Comparison of ENCODE assay signal across 8 cellular contexts in the genomic region with DNA sequence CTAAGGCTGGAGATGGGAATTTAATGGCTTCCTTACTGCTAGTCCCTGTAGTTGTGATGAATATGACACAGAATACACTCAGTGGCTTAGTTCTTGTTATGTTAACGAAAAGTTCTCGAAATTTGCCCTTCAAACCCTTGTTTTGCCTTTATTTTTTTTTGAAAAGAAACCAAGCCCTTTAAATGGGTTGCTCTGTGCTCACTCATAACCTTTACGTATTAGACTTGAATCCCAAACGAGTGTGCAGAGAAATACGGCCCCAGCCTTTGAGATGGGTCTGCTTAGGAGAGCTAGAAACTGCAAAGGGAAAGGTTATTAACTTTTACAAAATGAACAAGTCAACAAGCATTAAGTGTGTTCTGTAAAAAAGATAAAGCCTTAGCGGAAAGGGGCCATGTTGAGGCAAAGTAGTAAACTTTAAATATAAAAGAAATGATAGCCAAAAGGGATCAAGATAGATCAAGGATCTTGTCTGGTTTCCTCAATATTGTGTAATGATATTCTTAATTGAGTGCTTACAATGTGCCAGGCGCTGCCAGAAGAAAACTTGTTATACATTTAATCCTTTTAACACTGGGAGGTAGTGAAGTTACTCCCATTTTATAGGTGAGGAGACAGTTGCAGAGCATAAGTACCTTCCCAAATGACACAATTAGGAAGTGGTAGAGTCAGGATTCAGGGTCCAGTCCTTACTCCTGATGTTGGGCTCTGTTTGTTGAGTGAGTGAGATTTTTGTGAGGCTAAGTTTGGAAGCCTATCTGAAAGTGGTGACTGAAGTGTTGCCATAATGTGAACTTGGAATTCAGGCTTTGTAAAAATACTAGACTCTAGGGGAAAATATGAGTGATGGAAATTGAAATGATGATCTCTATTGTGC. TPM values are rescaled to one million over a fixed set of nuclear protein-coding genes. Genes with fewer than 3 reads are reported as not detected.
DNase-seq lines count a peak whose midpoint lies in the region; ATAC-seq and TF ChIP-seq lines count a peak whose summit lies in the region.

No MANE protein-coding gene starts in this region.

- H3K4me1 ChIP-seq in Caco-2, result peaks cover 29% of the 10 kb centered on the region
- peaks cover 0 to 14% of the 10 kb centered on the region in 2 donors for H3K4me1 ChIP-seq in breast epithelium
- peaks cover 7% of the 10 kb centered on the region for H3K4me1 ChIP-seq in mesenchymal stem cell (ENCODE audit: control insufficient read depth, insufficient read depth, low read depth, low read length)
- peaks cover 0 to 8% of the 10 kb centered on the region in 2 donors for H3K4me1 ChIP-seq in uterus

- peaks cover 18% of the 10 kb centered on the region for H3K4me1 Mint-ChIP-seq in Caco-2 (ENCODE audit: low read depth, unreplicated experiment)

- H3K27me3 ChIP-seq in Caco-2 (replicated peaks; ENCODE audit: control insufficient read depth, insufficient read depth, low read length), result no peaks in the 10 kb centered on the region
- H3K27me3 ChIP-seq in breast epithelium, result no peaks in the 10 kb centered on the region
- no peaks in the 10 kb centered on the region for H3K27me3 ChIP-seq in mesenchymal stem cell (ENCODE audit: control insufficient read depth in 1 of 2, insufficient read depth in 1 of 2, low read length in 2 of 2)
- H3K27me3 ChIP-seq in uterus, result no peaks in the 10 kb centered on the region

- no peak overlapping the region for H2AFZ ChIP-seq in mesenchymal stem cell (ENCODE audit: low read depth, low read length)

- POLR2A ChIA-PET in Caco-2 (lab: Charles Lee), result no interaction called here

- H4K8ac ChIP-seq in mesenchymal stem cell (ENCODE audit: low read length), result no peak overlapping the region

- DNase-seq in Caco-2 (no peak), LHCN-M2 (ENCODE audit: low read depth) (peak; percentile 23), breast epithelium (ENCODE audit: low spot score in 2 of 2) (no peak), mesenchymal stem cell (peak; percentile 39), uterus (no peak), 8988T (no peak)

- H3K4ac ChIP-seq in mesenchymal stem cell (ENCODE audit: low read depth in 1 of 2, low read length in 2 of 2), result no peak overlapping the region

- CTCF ChIA-PET in Caco-2 (lab: Charles Lee), result interaction anchor here (0.8 kb wide), 1 partner anchor 212 kb away, joined by 3 read pairs; no protein-coding TSS in a partner anchor

- H3K27ac ChIP-seq in breast epithelium, result peak overlapping the region; percentile 96 to 97
- peak overlapping the region; percentile 96 for H3K27ac ChIP-seq in mesenchymal stem cell (ENCODE audit: low read length, poor library complexity, severe bottlenecking)
- peak overlapping the region; percentile 94 to 98 for H3K27ac ChIP-seq in uterus

- H2BK5ac ChIP-seq in mesenchymal stem cell (ENCODE audit: low read depth, low read length, poor library complexity, severe bottlenecking), result no peak overlapping the region

- ATAC-seq in GM21515 (IDR thresholded peaks at IDR 0.05; ENCODE audit: unreplicated experiment) (no peak), GM18870 (IDR thresholded peaks at IDR 0.05; ENCODE audit: unreplicated experiment) (no peak)

- peak overlapping the region; percentile 80 for H3K4me3 Mint-ChIP-seq in Caco-2 (ENCODE audit: unreplicated experiment)

- peak overlapping the region; percentile 90 for H3K27ac Mint-ChIP-seq in Caco-2 (ENCODE audit: unreplicated experiment)

- H3K9me3 ChIP-seq in Caco-2 (no peaks in the 10 kb centered on the region), breast epithelium (no peaks in the 10 kb centered on the region), mesenchymal stem cell (ENCODE audit: control insufficient read depth, low read length) (no peaks in the 10 kb centered on the region), uterus (no peaks in the 10 kb centered on the region)

- peak overlapping the region; percentile 96 for H3K9ac ChIP-seq in mesenchymal stem cell (ENCODE audit: low read length)

- peak overlapping the region; percentile 79 for H3K4me2 ChIP-seq in mesenchymal stem cell (ENCODE audit: low read length, poor library complexity, severe bottlenecking)

- H2BK120ac ChIP-seq in mesenchymal stem cell (ENCODE audit: low read depth, low read length), result no peak overlapping the region

- H3K27me3 Mint-ChIP-seq in Caco-2 (ENCODE audit: insufficient read depth, unreplicated experiment), result no peaks in the 10 kb centered on the region

- H3K4me3 ChIP-seq in Caco-2 (ENCODE audit: low read depth, low read length) (peak overlapping the region; percentile 83), breast epithelium (peak overlapping the region; percentile 85 to 94 (median 89)), mesenchymal stem cell (ENCODE audit: insufficient read depth in 1 of 2, low read depth in 1 of 2, low read length in 2 of 2) (peak overlapping the region in 1 of 2 experiments; percentile 91), uterus (peak overlapping the region; percentile 81 to 97)

- H3K36me3 Mint-ChIP-seq in Caco-2 (ENCODE audit: insufficient read depth, unreplicated experiment), result peaks cover 77% of the 10 kb centered on the region

- H3K36me3 ChIP-seq in Caco-2 (ENCODE audit: control insufficient read depth, insufficient read depth, low read length) (no peaks in the 10 kb centered on the region; the same call in 1 of the 2 replicates), breast epithelium (no peaks in the 10 kb centered on the region), mesenchymal stem cell (ENCODE audit: control insufficient read depth in 1 of 2, insufficient read depth in 2 of 2, low read depth in 1 of 2, low read length in 2 of 2) (peaks cover 0 to 3% of the 10 kb centered on the region in 2 experiments), uterus (no peaks in the 10 kb centered on the region)

- TSS peak; percentile 47 for BruUV-seq in Caco-2 (replicated peaks; lab: Mats Ljungman, UMichigan)

- TF ChIP-seq CTCF in Caco-2 (IDR thresholded peaks at IDR 0.05; ENCODE audit: insufficient read depth in 1 of 2, low read depth in 1 of 2, low read length in 1 of 2, severe bottlenecking in 1 of 2, unreplicated experiment in 1 of 2) (no peak), breast epithelium (IDR thresholded peaks at IDR 0.05) (no peak), uterus (IDR thresholded peaks at IDR 0.05) (no peak)

- H4K91ac ChIP-seq in mesenchymal stem cell (ENCODE audit: low read length), result no peak overlapping the region

- no peaks in the 10 kb centered on the region for H3K9me3 Mint-ChIP-seq in Caco-2 (ENCODE audit: unreplicated experiment)

- H3K18ac ChIP-seq in mesenchymal stem cell (ENCODE audit: low read depth in 1 of 2, low read length in 2 of 2), result peak overlapping the region in 1 of 2 experiments; percentile 21

- H3K79me1 ChIP-seq in mesenchymal stem cell (replicated peaks; ENCODE audit: low read length, poor library complexity, severe bottlenecking), result peaks cover 2% of the 10 kb centered on the region

- intact Hi-C loops in Caco-2 (cut with micrococcal nuclease; ENCODE audit: unreplicated experiment) (loop anchor here (1.0 to 5.0 kb wide), 4 partner anchors 202 to 452 kb away; a partner anchor contains a TSS), breast epithelium (cut with DNase I; ENCODE audit: low total_unique reads) (no loop called here), uterus (cut with DNase I; ENCODE audit: low total_unique reads) (no loop called here)

- H2BK12ac ChIP-seq in mesenchymal stem cell (ENCODE audit: low read length in 2 of 2), result no peak overlapping the region

- no peak overlapping the region for H3K14ac ChIP-seq in mesenchymal stem cell (ENCODE audit: low read length in 2 of 2)

- no peak overlapping the region for H2AK5ac ChIP-seq in mesenchymal stem cell (ENCODE audit: low read length, severe bottlenecking)

- TF ChIP-seq POLR2A in breast epithelium (IDR thresholded peaks at IDR 0.05) (no peak), uterus (IDR thresholded peaks at IDR 0.05) (no peak)

- H2BK15ac ChIP-seq in mesenchymal stem cell (ENCODE audit: low read depth, poor library complexity, severe bottlenecking), result no peak overlapping the region

- 11% methylated on average over 7 of the region's 7 CpGs for WGBS in mesenchymal stem cell

- H3K23ac ChIP-seq in mesenchymal stem cell (ENCODE audit: low read length in 2 of 2), result peak overlapping the region in 1 of 2 experiments; percentile 60

RNA-seq across cellular contexts. Expression of a gene that starts 1.9 kb away (rescaled TPM):
- total RNA-seq in Caco-2 (2022) (236 TPM in 2 replicates), LHCN-M2 (2014; rRNA removed) (35.2 and 38.3 TPM in 2 replicates), breast epithelium (10 to 100 TPM; 51.1 to 94.3 (median 72.4) TPM), uterus (100 to 1,000 TPM in 1 of 4 donors, 10 to 100 TPM in 3; 15.1 to 107 (median 52.8) TPM)
- 13.1 TPM for polyA plus RNA-seq in LHCN-M2 (2012)
- 54.8 TPM for polyA plus RNA-seq in mesenchymal stem cell (2013, experiment 1 of 2)
- polyA plus RNA-seq in mesenchymal stem cell (2013, experiment 2 of 2), result 57.6 TPM

Comparison
In these comparisons a context has a peak if more than half of its experiments do, and no peak if none do; other contexts are left out.
1. DNase-seq: peak in LHCN-M2 (single experiment) and mesenchymal stem cell (single experiment); none in Caco-2 (0 of 2), breast epithelium (0 of 2), uterus (0 of 2) and 8988T (single experiment).
2. Peak in every context shown above with its lines, with median percentiles within 50 percentile points of each other: H3K27ac ChIP-seq.